1 cellular context compared by ENCODE assay signal in genomic region chr11:46130286-46130937, GRCh38.
TF ChIP-seq lines count a peak whose summit lies in the region.

No MANE protein-coding gene starts in this region.

TF ChIP-seq in GM23338, 12 proteins besides CTCF, POLR2A, EP300 and RAD21 (continued from another document):
- no peak for TF ChIP-seq REST (IDR thresholded peaks at IDR 0.05; ENCODE audit: unreplicated experiment)
